ENCODE assay signal across 12 cellular contexts in the genomic region with DNA sequence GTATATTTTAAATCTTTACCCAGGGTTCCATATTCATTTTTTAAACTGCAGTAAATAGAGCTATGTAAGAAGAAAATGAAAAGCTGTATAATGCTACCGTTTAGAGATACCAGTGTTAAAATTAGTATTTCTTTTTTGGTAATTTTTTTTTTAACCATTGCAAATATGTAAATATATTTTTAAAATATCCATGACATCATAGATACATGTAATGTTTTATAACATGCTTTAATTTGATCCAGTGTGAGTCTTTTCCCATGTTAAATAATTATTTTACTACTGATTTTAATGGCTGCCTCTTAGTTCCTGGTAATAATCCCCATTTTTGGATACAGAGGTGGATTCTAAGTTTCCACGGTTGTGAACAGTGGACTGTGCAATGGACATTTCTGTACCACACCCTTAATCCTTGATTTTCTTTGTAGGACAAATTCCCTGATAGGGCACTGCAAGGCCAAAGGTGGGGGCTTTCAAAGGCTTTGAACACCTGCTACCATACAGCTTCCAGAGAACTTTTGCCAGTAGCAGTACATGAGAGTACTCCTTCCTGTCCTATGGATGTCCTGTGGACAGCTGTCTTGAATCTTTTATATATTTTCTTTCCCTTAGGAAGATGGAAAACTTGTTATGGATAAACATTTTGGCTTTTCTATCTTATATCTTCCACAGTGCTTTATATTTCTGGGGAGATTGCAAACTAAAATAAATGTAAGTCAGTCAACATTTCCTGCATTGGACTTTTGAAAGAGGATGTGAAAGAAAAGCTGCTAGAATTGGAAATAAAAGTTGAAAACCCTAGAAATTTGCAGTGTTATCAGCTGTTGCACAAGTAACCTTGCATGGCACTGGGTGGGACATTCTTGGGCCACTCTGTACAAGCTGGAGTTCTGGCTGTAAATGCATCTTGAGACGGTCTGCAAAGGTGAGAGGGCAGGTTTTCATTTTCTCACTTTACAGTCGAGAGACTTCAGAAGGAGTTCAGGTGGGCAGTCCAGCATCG. TPM values are rescaled to one million over a fixed set of nuclear protein-coding genes. Genes with fewer than 3 reads are reported as not detected.
DNase-seq lines count a peak whose midpoint lies in the region; ATAC-seq, FAIRE-seq and TF ChIP-seq lines count a peak whose summit lies in the region.
"Had no signal": no experiment of that assay in that cellular context is flagged by ENCODE, and none has a peak within 500 bp of the region (broad histone marks: within the 10 kb centered on the region; RNA-seq: fewer than 3 reads in every experiment).

No MANE protein-coding gene starts in this region.

- peaks cover 92% of the 10 kb centered on the region for H3K79me2 ChIP-seq in OCI-LY7 (ENCODE audit: insufficient read depth, low read depth, low read length)

- CTCF ChIA-PET in OCI-LY7 (lab: Charles Lee; ENCODE audit: unreplicated experiment): no interaction called here

- H3K36me3 Mint-ChIP-seq in HFFc6 (ENCODE audit: low read depth): peaks cover 41% of the 10 kb centered on the region

- no peaks in the 10 kb centered on the region for H3K9me3 Mint-ChIP-seq in HFFc6
- peaks cover 8 to 15% of the 10 kb centered on the region in 2 donors for H3K9me3 Mint-ChIP-seq in stimulated activated naive CD8-positive, alpha-beta T cell treated with anti-CD3 and anti-CD28 coated beads, Interleukin-15, amount 100 ng/mL, for 72 hours

- no peak overlapping the region for H3K4me3 Mint-ChIP-seq in HFFc6
- no peak overlapping the region for H3K4me3 Mint-ChIP-seq in stimulated activated naive CD8-positive, alpha-beta T cell treated with anti-CD3 and anti-CD28 coated beads, Interleukin-15, amount 100 ng/mL, for 72 hours

- no TSS peak for BruUV-seq in OCI-LY7 (replicated peaks; lab: Mats Ljungman, UMichigan)

- no peak overlapping the region for H3K27ac Mint-ChIP-seq in HFFc6
- no peak overlapping the region for H3K27ac Mint-ChIP-seq in stimulated activated naive CD8-positive, alpha-beta T cell treated with anti-CD3 and anti-CD28 coated beads, Interleukin-15, amount 100 ng/mL, for 72 hours

- peak; percentile 57 for FAIRE-seq in GM12891 (lab: Jason Lieb, UNC)

- H3K4me2 ChIP-seq in OCI-LY7 (ENCODE audit: low read length): peak overlapping the region; percentile 70

- 0 out of 2 replicates have a peak, but pooled peaks cover 9% of the 10 kb centered on the region for H3K4me1 Mint-ChIP-seq in HFFc6 (ENCODE audit: low read depth)
- peaks cover 44% of the 10 kb centered on the region for H3K4me1 Mint-ChIP-seq in stimulated activated naive CD8-positive, alpha-beta T cell treated with anti-CD3 and anti-CD28 coated beads, Interleukin-15, amount 100 ng/mL, for 72 hours

- POLR2A ChIA-PET in OCI-LY7 (lab: Charles Lee): interaction anchor here (0.7 to 1.5 kb wide), 4 partner anchors 9 to 26 kb away, joined by 3 to 5 read pairs (median 3); no protein-coding TSS in a partner anchor

- no peak for TF ChIP-seq POLR2A in GM12891 (IDR thresholded peaks at IDR 0.05; ENCODE audit: low read depth, low read length)

- peak; percentile 43 for ATAC-seq in GM21381 (IDR thresholded peaks at IDR 0.05; ENCODE audit: unreplicated experiment)
- peak; percentile 52 for ATAC-seq in HG03066 (IDR thresholded peaks at IDR 0.05; ENCODE audit: low read depth, unreplicated experiment)
- ATAC-seq in stimulated activated naive CD8-positive, alpha-beta T cell treated with anti-CD3 and anti-CD28 coated beads, Interleukin-15, amount 100 ng/mL, for 72 hours: no peak
- ATAC-seq: activated CD4-positive, CD25-positive, alpha-beta regulatory T cell treated with anti-CD3 and anti-CD28 coated beads, Interleukin-2, amount 50 U/mL, for 24 hours had no signal

- intact Hi-C loops in OCI-LY7 (cut with micrococcal nuclease; ENCODE audit: unreplicated experiment): loop anchor here (2.0 to 5.0 kb wide), 2 partner anchors 23 to 40 kb away; no protein-coding TSS in a partner anchor

- peaks cover 47% of the 10 kb centered on the region for H3K4me1 ChIP-seq in OCI-LY7 (ENCODE audit: insufficient read depth, low read length, poor library complexity, severe bottlenecking)

- no peak overlapping the region for H2AFZ ChIP-seq in OCI-LY7 (ENCODE audit: low read length)

- peak overlapping the region; percentile 43 for H3K4me3 ChIP-seq in OCI-LY7 (ENCODE audit: low read depth, low read length, poor library complexity, severe bottlenecking)
- H3K4me3 ChIP-seq: esophagus muscularis mucosa had no signal

- DNase-seq in GM12891 (ENCODE audit: insufficient read length, low spot score) (no peak), OCI-LY7 (ENCODE audit: low spot score) (peak; percentile 34), T-helper 1 cell (no peak), HFFc6 (no peak), EL (no peak)
- DNase-seq in stimulated activated naive CD8-positive, alpha-beta T cell treated with anti-CD3 and anti-CD28 coated beads, Interleukin-15, amount 100 ng/mL, for 72 hours: no peak
- DNase-seq: IMR-90, RPMI8226 had no signal

- H4K20me1 ChIP-seq in OCI-LY7 (ENCODE audit: insufficient read depth, low read length): peaks cover 9% of the 10 kb centered on the region

- TF ChIP-seq CTCF in OCI-LY7 (conservative IDR thresholded peaks at IDR 0.05; ENCODE audit: low read length): no peak
- TF ChIP-seq CTCF in HFFc6 (IDR thresholded peaks at IDR 0.05): no peak

- H3K9me3 ChIP-seq in OCI-LY7 (ENCODE audit: low read length): peaks cover 5% of the 10 kb centered on the region; the same call in 1 of the 2 replicates
- H3K9me3 ChIP-seq: esophagus muscularis mucosa had no signal

- no peaks in the 10 kb centered on the region; the same call in 1 of the 2 replicates for H3K27me3 Mint-ChIP-seq in HFFc6 (ENCODE audit: insufficient read depth)
- H3K27me3 Mint-ChIP-seq in stimulated activated naive CD8-positive, alpha-beta T cell treated with anti-CD3 and anti-CD28 coated beads, Interleukin-15, amount 100 ng/mL, for 72 hours: no peaks in the 10 kb centered on the region

- H3K36me3 ChIP-seq in OCI-LY7 (ENCODE audit: insufficient read depth, low read length): peaks cover 60% of the 10 kb centered on the region

- H3K27ac ChIP-seq in OCI-LY7 (ENCODE audit: low read depth, low read length, poor library complexity, severe bottlenecking): peak overlapping the region; percentile 65
- H3K27ac ChIP-seq: esophagus muscularis mucosa had no signal

- H3K9me2 ChIP-seq in OCI-LY7 (ENCODE audit: insufficient read depth, low read length): no peaks in the 10 kb centered on the region

TF ChIP-seq in GM12891, 5 proteins besides CTCF, POLR2A, EP300 and RAD21:
- TF ChIP-seq POU2F2 (IDR thresholded peaks at IDR 0.05; ENCODE audit: low read depth, low read length): no peak
- no peak for TF ChIP-seq POLR2AphosphoS5 (IDR thresholded peaks at IDR 0.05; ENCODE audit: low read depth, low read length)
- TF ChIP-seq SPI1 (IDR thresholded peaks at IDR 0.05; ENCODE audit: low read depth, low read length): peak; percentile 85
- TF ChIP-seq TAF1 (IDR thresholded peaks at IDR 0.05; ENCODE audit: low read depth, low read length): no peak

RNA-seq across cellular contexts. Expression of a gene that starts 46.8 kb away (rescaled TPM):
- 62.9 TPM for polyA plus RNA-seq in GM12891 (2012; ENCODE audit: low read depth, missing spikeins)
- 36.3 and 39.5 TPM in 2 replicates for total RNA-seq in OCI-LY7 (2014; rRNA removed; shearing (Covaris generic))
- total RNA-seq in OCI-LY7 (2022): 51.3 and 60.8 TPM in 2 replicates
- 10 to 100 TPM; 32.3 to 38.1 (median 35.0) TPM for total RNA-seq in HFFc6 (2021; fragmentation: NEBNext Ultra II Directional; extraction: Animal tissue kit (Norgen Biotek cat#: 25700))
